In the genomic region with DNA sequence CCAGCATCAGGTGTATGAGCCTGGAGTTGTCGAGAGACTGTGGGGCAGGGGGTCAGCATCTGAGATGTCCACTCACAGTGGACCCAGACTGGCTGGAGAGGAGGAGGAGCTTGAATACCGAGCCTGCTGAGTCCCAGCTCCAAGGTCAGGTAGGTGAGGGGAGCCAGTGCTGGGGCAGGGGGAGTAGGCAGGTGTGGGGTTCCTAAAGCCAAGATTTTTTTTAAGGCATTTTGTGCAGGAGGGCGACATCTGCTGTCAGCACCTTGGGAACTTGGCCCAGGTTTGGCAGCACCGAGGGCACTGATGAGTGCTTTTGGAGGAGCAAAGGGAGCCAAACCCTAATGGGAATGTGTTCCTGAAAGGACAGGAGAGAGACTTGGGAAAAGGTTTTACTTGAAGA, we compare ENCODE assay signal across 1 cellular context.
TF ChIP-seq lines count a peak whose summit lies in the region.

No MANE protein-coding gene starts in this region.

TF ChIP-seq in H1, 55 proteins besides CTCF, POLR2A, EP300 and RAD21:
- TF ChIP-seq BRCA1 (IDR thresholded peaks at IDR 0.05; ENCODE audit: low read depth, low read length) (no peak), SIRT6 (IDR thresholded peaks at IDR 0.05; ENCODE audit: low read length) (no peak), CREB1 (IDR thresholded peaks at IDR 0.05) (no peak), SUZ12 (IDR thresholded peaks at IDR 0.05; ENCODE audit: low read length) (no peak), CBX5 (IDR thresholded peaks at IDR 0.05; ENCODE audit: low read depth, low read length) (no peak), NRF1 (IDR thresholded peaks at IDR 0.05; ENCODE audit: low read depth, low read length) (no peak)
